ENCODE assay signal across 10 cellular contexts in the genomic region with DNA sequence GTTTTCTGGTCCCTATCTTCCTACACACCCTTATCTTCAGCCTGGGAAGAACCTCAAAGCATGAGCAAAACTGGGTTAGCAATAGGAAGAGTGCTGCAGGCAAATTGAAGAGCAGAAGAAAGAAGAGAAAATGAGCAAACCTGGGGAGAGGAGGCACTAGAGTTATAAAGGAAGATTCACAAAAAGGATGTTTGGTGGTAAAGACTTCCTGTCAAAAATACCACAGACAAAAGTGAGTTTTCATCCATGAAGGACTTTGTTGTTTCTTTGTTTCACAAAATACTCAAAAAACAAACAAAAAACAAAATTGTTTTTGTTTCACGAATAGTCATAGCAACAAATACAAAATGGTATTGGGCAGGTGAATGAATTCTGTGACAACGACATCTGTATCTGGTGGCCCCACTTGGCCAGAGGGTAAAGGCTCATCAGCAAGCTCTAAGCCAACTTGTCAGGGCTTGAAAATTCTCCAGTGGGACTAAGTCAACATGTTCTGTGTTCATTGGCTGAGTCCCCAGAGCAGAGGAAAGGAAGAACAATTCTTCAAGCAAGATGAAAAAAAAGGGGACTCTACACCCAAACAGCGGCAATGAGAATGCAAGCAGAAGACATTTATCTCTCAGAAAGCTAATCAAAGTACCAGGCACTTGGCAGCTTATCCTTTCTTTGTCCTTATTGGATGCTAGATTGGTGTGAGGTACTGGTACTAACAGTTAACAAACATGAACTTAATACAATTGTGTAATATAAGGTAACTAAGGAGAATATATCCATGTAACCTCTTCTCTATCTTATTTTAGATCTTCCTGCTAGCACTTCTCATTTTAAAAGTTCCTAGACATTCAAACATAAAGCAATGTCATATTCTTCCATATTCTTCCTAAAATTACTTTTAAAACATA. TPM values are rescaled to one million over a fixed set of nuclear protein-coding genes. Genes with fewer than 3 reads are reported as not detected.
DNase-seq lines count a peak whose midpoint lies in the region; ATAC-seq and TF ChIP-seq lines count a peak whose summit lies in the region.
"Had no signal": no experiment of that assay in that cellular context is flagged by ENCODE, and none has a peak within 500 bp of the region (broad histone marks: within the 10 kb centered on the region; RNA-seq: fewer than 3 reads in every experiment).

No MANE protein-coding gene starts in this region.

- H3K4me3 ChIP-seq in ACC112 (ENCODE audit: low read depth, low read length) (no peak overlapping the region), GM23338 (no peak overlapping the region)

- H4K20me1 ChIP-seq in GM23338 (replicated peaks; ENCODE audit: insufficient read depth): no peaks in the 10 kb centered on the region

- H3K9me2 ChIP-seq in GM23338 (ENCODE audit: insufficient read depth): no peaks in the 10 kb centered on the region

- POLR2A ChIA-PET in activated naive CD8-positive, alpha-beta T cell treated with anti-CD3 and anti-CD28 coated beads, Interleukin-2, amount 10 ng/mL, durations not matched to agents 7 days and 5 days (lab: Charles Lee): interaction anchor here (2.6 to 3.1 kb wide), 2 partner anchors 10 to 25 kb away, joined by 13 to 26 read pairs; a partner anchor contains a TSS

- H3K4me1 Mint-ChIP-seq in GM23338 (peaks cover 4% of the 10 kb centered on the region; the same call in 2 of the 3 replicates), osteocyte (ENCODE audit: unreplicated experiment) (peaks cover 7% of the 10 kb centered on the region)
- peaks cover 71% of the 10 kb centered on the region for H3K4me1 Mint-ChIP-seq in activated naive CD8-positive, alpha-beta T cell treated with anti-CD3 and anti-CD28 coated beads, Interleukin-2, amount 10 ng/mL, durations not matched to agents 7 days and 5 days

- H3K4me1 ChIP-seq in ACC112 (ENCODE audit: control insufficient read depth, insufficient read depth, low read length, unreplicated experiment): peaks cover 10% of the 10 kb centered on the region
- H3K4me1 ChIP-seq in GM23338 (ENCODE audit: insufficient read depth): no peaks in the 10 kb centered on the region

- H3K27ac ChIP-seq in ACC112 (ENCODE audit: low read depth, low read length) (0 out of 2 replicates have a peak overlapping the region, but pooled peaks have one; percentile 18), GM23338 (ENCODE audit: low read depth) (no peak overlapping the region)

- H2AFZ ChIP-seq in ACC112 (ENCODE audit: low read length, unreplicated experiment) (peak overlapping the region; percentile 70), GM23338 (peak overlapping the region; percentile 91)

- ATAC-seq in GM23338: no peak
- peak; percentile 35 for ATAC-seq in activated naive CD8-positive, alpha-beta T cell treated with anti-CD3 and anti-CD28 coated beads, Interleukin-2, amount 10 ng/mL, durations not matched to agents 7 days and 5 days (ENCODE audit: low read depth)
- ATAC-seq in left lobe of liver: peak; percentile 84
- ATAC-seq in GM21367 (IDR thresholded peaks at IDR 0.05; ENCODE audit: unreplicated experiment): no peak

- no peak overlapping the region for H3K4me3 Mint-ChIP-seq in GM23338
- H3K4me3 Mint-ChIP-seq in activated naive CD8-positive, alpha-beta T cell treated with anti-CD3 and anti-CD28 coated beads, Interleukin-2, amount 10 ng/mL, durations not matched to agents 7 days and 5 days: peak overlapping the region; percentile 71
- H3K4me3 Mint-ChIP-seq in osteocyte (ENCODE audit: unreplicated experiment): no peak overlapping the region

- no peaks in the 10 kb centered on the region for H3K27me3 Mint-ChIP-seq in GM23338 (ENCODE audit: insufficient read depth, low read depth, poor library complexity)
- H3K27me3 Mint-ChIP-seq in activated naive CD8-positive, alpha-beta T cell treated with anti-CD3 and anti-CD28 coated beads, Interleukin-2, amount 10 ng/mL, durations not matched to agents 7 days and 5 days: no peaks in the 10 kb centered on the region
- peaks cover 38% of the 10 kb centered on the region for H3K27me3 Mint-ChIP-seq in osteocyte (ENCODE audit: unreplicated experiment)

- H3K27ac Mint-ChIP-seq in GM23338: no peak overlapping the region
- peak overlapping the region; percentile 91 for H3K27ac Mint-ChIP-seq in activated naive CD8-positive, alpha-beta T cell treated with anti-CD3 and anti-CD28 coated beads, Interleukin-2, amount 10 ng/mL, durations not matched to agents 7 days and 5 days
- H3K27ac Mint-ChIP-seq in osteocyte (ENCODE audit: unreplicated experiment): no peak overlapping the region

- H3K36me3 Mint-ChIP-seq in GM23338 (ENCODE audit: low read depth) (no peaks in the 10 kb centered on the region), osteocyte (ENCODE audit: unreplicated experiment) (no peaks in the 10 kb centered on the region)
- peaks cover 35% of the 10 kb centered on the region for H3K36me3 Mint-ChIP-seq in activated naive CD8-positive, alpha-beta T cell treated with anti-CD3 and anti-CD28 coated beads, Interleukin-2, amount 10 ng/mL, durations not matched to agents 7 days and 5 days

- no peaks in the 10 kb centered on the region for H3K27me3 ChIP-seq in ACC112 (ENCODE audit: insufficient read depth, low read length)
- no peaks in the 10 kb centered on the region for H3K27me3 ChIP-seq in GM23338 (ENCODE audit: insufficient read depth)

- no peak overlapping the region for H3K4me2 ChIP-seq in GM23338

- H3K9me3 Mint-ChIP-seq in GM23338 (no peaks in the 10 kb centered on the region; the same call in 1 of the 3 replicates), osteocyte (ENCODE audit: unreplicated experiment) (no peaks in the 10 kb centered on the region)
- H3K9me3 Mint-ChIP-seq in activated naive CD8-positive, alpha-beta T cell treated with anti-CD3 and anti-CD28 coated beads, Interleukin-2, amount 10 ng/mL, durations not matched to agents 7 days and 5 days: peaks cover 1% of the 10 kb centered on the region

- no peaks in the 10 kb centered on the region for H3F3A ChIP-seq in GM23338 (replicated peaks; ENCODE audit: low read depth)

- no peaks in the 10 kb centered on the region for H3K79me2 ChIP-seq in ACC112 (ENCODE audit: control insufficient read depth, insufficient read depth, low read length, unreplicated experiment)
- no peaks in the 10 kb centered on the region for H3K79me2 ChIP-seq in GM23338 (replicated peaks; ENCODE audit: insufficient read depth)

- DNase-seq in GM23338 (ENCODE audit: low spot score): no peak
- no peak for DNase-seq in activated naive CD8-positive, alpha-beta T cell treated with anti-CD3 and anti-CD28 coated beads, Interleukin-2, amount 10 ng/mL, durations not matched to agents 7 days and 5 days
- no peak for DNase-seq in left lobe of liver (ENCODE audit: low spot score)
- no peak for DNase-seq in osteocyte (ENCODE audit: extremely low spot score, unreplicated experiment)
- DNase-seq in GM20000 (ENCODE audit: low spot score): no peak
- no peak for DNase-seq in anterior cingulate cortex (lab: John Stamatoyannopoulos, UW)
- DNase-seq: activated CD8-positive, alpha-beta memory T cell treated with anti-CD3 and anti-CD28 coated beads, Interleukin-2, amount 50 U/mL, for 4 hours; left cardiac atrium had no signal

- H3K36me3 ChIP-seq in ACC112 (ENCODE audit: insufficient read depth, low read length) (no peaks in the 10 kb centered on the region), GM23338 (ENCODE audit: insufficient read depth) (no peaks in the 10 kb centered on the region)

- no peak for TF ChIP-seq CTCF in GM23338 (conservative IDR thresholded peaks at IDR 0.05; ENCODE audit: low read depth in 2 of 2)
- no peak for TF ChIP-seq CTCF in osteocyte (IDR thresholded peaks at IDR 0.05)
- TF ChIP-seq CTCF in GM20000 (IDR thresholded peaks at IDR 0.05; ENCODE audit: extremely low read depth, missing control alignments): no peak

TF ChIP-seq in GM23338, 12 proteins besides CTCF, POLR2A, EP300 and RAD21 (continues in another document):
- no peak for TF ChIP-seq POLR2AphosphoS5 (IDR thresholded peaks at IDR 0.05; ENCODE audit: low read depth)
- TF ChIP-seq, protein P1, sequence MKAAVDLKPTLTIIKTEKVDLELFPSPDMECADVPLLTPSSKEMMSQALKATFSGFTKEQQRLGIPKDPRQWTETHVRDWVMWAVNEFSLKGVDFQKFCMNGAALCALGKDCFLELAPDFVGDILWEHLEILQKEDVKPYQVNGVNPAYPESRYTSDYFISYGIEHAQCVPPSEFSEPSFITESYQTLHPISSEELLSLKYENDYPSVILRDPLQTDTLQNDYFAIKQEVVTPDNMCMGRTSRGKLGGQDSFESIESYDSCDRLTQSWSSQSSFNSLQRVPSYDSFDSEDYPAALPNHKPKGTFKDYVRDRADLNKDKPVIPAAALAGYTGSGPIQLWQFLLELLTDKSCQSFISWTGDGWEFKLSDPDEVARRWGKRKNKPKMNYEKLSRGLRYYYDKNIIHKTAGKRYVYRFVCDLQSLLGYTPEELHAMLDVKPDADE (IDR thresholded peaks at IDR 0.05): no peak
- no peak for TF ChIP-seq EZH2 (IDR thresholded peaks at IDR 0.05; ENCODE audit: low read depth, unreplicated experiment)
- TF ChIP-seq ZNF331 (CRISPR knock-in tag; IDR thresholded peaks at IDR 0.05; ENCODE audit: low read depth): no peak

RNA-seq across cellular contexts. Expression of a gene that starts 9.7 kb away (rescaled TPM):
- total RNA-seq in GM23338 (2014; rRNA removed; shearing (Covaris generic)): 0.24 and 4.5 TPM in 2 replicates
- 0.07 TPM in 1 of 2 replicates, not detected in the other for polyA plus RNA-seq in GM23338 (2016; fragmentation: Nextera tagmentation; extraction: Ambion mirVana)
- 10 to 100 TPM; 25.0 to 30.3 TPM for total RNA-seq in activated naive CD8-positive, alpha-beta T cell treated with anti-CD3 and anti-CD28 coated beads, Interleukin-2, amount 10 ng/mL, durations not matched to agents 7 days and 5 days
- total RNA-seq in left lobe of liver (6.8 TPM), osteocyte (not detected in 2 replicates)

Comparison
In these comparisons a context has a peak if more than half of its experiments do, and no peak if none do; other contexts are left out.
1. ATAC-seq: peak in activated naive CD8-positive, alpha-beta T cell treated with anti-CD3 and anti-CD28 coated beads, Interleukin-2, amount 10 ng/mL, durations not matched to agents 7 days and 5 days (single experiment) and left lobe of liver (single experiment); none in GM23338 (single experiment) and GM21367 (single experiment).